In the genomic region with DNA sequence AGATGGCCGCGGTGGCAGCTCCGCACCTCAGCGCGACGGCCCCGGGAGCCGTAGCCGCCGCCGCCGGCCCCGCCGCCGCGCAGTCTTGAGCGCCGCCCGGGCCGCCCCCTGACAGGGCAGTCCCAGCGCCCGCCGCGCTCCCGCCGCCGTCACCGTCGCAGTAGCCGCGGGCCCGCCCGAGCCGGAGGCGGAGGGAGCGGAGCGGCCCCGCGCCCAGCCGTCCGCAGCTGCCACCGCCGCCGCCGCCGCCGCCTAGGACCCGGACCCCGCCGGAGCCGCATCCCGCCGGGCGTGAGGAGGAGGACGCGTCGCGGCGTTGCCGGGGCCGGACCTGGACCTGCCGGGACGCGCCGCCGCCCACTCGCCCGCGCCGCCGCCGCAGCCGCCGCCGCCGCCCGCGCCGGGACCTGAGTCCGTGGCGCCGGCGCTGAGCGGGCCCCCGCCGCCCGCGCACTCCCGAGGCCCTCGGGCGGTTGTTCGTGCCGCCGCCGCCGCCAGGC, we compare ENCODE assay signal across 8 cellular contexts. TPM values are rescaled to one million over a fixed set of nuclear protein-coding genes. Genes with fewer than 3 reads are reported as not detected.
DNase-seq lines count a peak whose midpoint lies in the region; ATAC-seq and TF ChIP-seq lines count a peak whose summit lies in the region.

No MANE protein-coding gene starts in this region.

- H3K4me1 Mint-ChIP-seq in CD4-positive, CD25-positive, alpha-beta regulatory T cell = peaks cover 15 to 52% (median 39%) of the 10 kb centered on the region in 4 donors

- peaks cover 6% of the 10 kb centered on the region for H3K27me3 ChIP-seq in CD4-positive, CD25-positive, alpha-beta regulatory T cell (ENCODE audit: control insufficient read depth, insufficient read depth, low read length)

- H3K9me3 ChIP-seq in CD4-positive, CD25-positive, alpha-beta regulatory T cell (ENCODE audit: control insufficient read depth in 2 of 2, low read length in 2 of 2) = no peaks in the 10 kb centered on the region
- H3K9me3 ChIP-seq in KOPT-K1 (ENCODE audit: insufficient read depth, low read length, poor library complexity, severe bottlenecking) = no peaks in the 10 kb centered on the region

- H3K36me3 ChIP-seq in CD4-positive, CD25-positive, alpha-beta regulatory T cell (ENCODE audit: control insufficient read depth, insufficient read depth, low read length) = no peaks in the 10 kb centered on the region
- no peaks in the 10 kb centered on the region for H3K36me3 ChIP-seq in KOPT-K1 (ENCODE audit: insufficient read depth, low read length)

- ATAC-seq in CD4-positive, CD25-positive, alpha-beta regulatory T cell (ENCODE audit: low read depth in 2 of 2) = no peak
- peak; percentile 22 for ATAC-seq in GM21515 (IDR thresholded peaks at IDR 0.05; ENCODE audit: unreplicated experiment)

- H3K4me3 Mint-ChIP-seq in CD4-positive, CD25-positive, alpha-beta regulatory T cell = peak overlapping the region in 3 of 4 donors; percentile 91 to 99 (median 95)

- H3K9me3 Mint-ChIP-seq in CD4-positive, CD25-positive, alpha-beta regulatory T cell = peaks cover 0 to 2% (median 0%) of the 10 kb centered on the region in 7 donors

- H3K36me3 Mint-ChIP-seq in CD4-positive, CD25-positive, alpha-beta regulatory T cell = no peaks in the 10 kb centered on the region

- peaks cover 47% of the 10 kb centered on the region for H3K4me1 ChIP-seq in CD4-positive, CD25-positive, alpha-beta regulatory T cell (ENCODE audit: control insufficient read depth, insufficient read depth, low read length, poor library complexity, severe bottlenecking)

- H3K27ac ChIP-seq in CD4-positive, CD25-positive, alpha-beta regulatory T cell (ENCODE audit: insufficient read depth, low read length, poor library complexity, severe bottlenecking) = no peak overlapping the region
- H3K27ac ChIP-seq in KOPT-K1 (ENCODE audit: low read depth, low read length, poor library complexity, severe bottlenecking) = peak overlapping the region; percentile 76

- DNase-seq in CD4-positive, CD25-positive, alpha-beta regulatory T cell = no peak
- DNase-seq in epithelial cell of esophagus (ENCODE audit: low read depth) (no peak), NCI-H345 (lab: John Stamatoyannopoulos, UW) (no peak), SKM-1 treated with dmso at 0.1 percent for 144 hours (lab: John Stamatoyannopoulos, UW; ENCODE audit: unreplicated experiment) (no peak)
- peak in 2 of 3 donors; percentile 3 to 12 for DNase-seq in stimulated activated CD4-positive, alpha-beta T cell treated with anti-CD3 and anti-CD28 coated beads, TNF-alpha, amount 100 ng/mL, for 48 hours (ENCODE audit: low read depth in 3 of 3)
- DNase-seq in effector CD4-positive, alpha-beta T cell = no peak

- peaks cover 31% of the 10 kb centered on the region for H3K27me3 Mint-ChIP-seq in CD4-positive, CD25-positive, alpha-beta regulatory T cell

- TF ChIP-seq CTCF in epithelial cell of esophagus (IDR thresholded peaks at IDR 0.05; ENCODE audit: insufficient read depth, low read depth, low read length, missing control alignments) = no peak

- no peak overlapping the region for H3K4me3 ChIP-seq in CD4-positive, CD25-positive, alpha-beta regulatory T cell (ENCODE audit: low read depth, low read length)
- H3K4me3 ChIP-seq in epithelial cell of esophagus (ENCODE audit: low read length) = peak overlapping the region; percentile 44

- H3K27ac Mint-ChIP-seq in CD4-positive, CD25-positive, alpha-beta regulatory T cell = no peak overlapping the region

RNA-seq across cellular contexts. Expression of gene TNRC6C, which starts 0.3 kb away (rescaled TPM):
- 77.1 TPM for total RNA-seq in CD4-positive, CD25-positive, alpha-beta regulatory T cell
- 1 to 10 TPM; 2.3 to 3.1 (median 2.9) TPM for polyA plus RNA-seq in CD4-positive, CD25-positive, alpha-beta regulatory T cell

Comparison
In these comparisons a context has a peak if more than half of its experiments do, and no peak if none do; other contexts are left out.
1. DNase-seq: peak in stimulated activated CD4-positive, alpha-beta T cell treated with anti-CD3 and anti-CD28 coated beads, TNF-alpha, amount 100 ng/mL, for 48 hours (2 of 3); none in CD4-positive, CD25-positive, alpha-beta regulatory T cell (0 of 3), epithelial cell of esophagus (single experiment), NCI-H345 (single experiment), effector CD4-positive, alpha-beta T cell (single experiment) and SKM-1 treated with dmso at 0.1 percent for 144 hours (single experiment).